ENCODE assay signal across 8 cellular contexts in genomic region chrX:13083755-13084326, GRCh38. TPM values are rescaled to one million over a fixed set of nuclear protein-coding genes. Genes with fewer than 3 reads are reported as not detected.
"Had no signal": no experiment of that assay in that cellular context is flagged by ENCODE, and none has a peak within 500 bp of the region (broad histone marks: within the 10 kb centered on the region; RNA-seq: fewer than 3 reads in every experiment).

No MANE protein-coding gene starts in this region.

RNA-seq across cellular contexts. Expression of gene FAM9C, which starts 39.4 kb away (rescaled TPM):
- total RNA-seq: activated T-cell treated with anti-CD3 and anti-CD28 coated beads, Interleukin-2, amount 50 U/mL, for 4 hours; cerebellum; dermis microvascular lymphatic vessel endothelial cell; esophagus mucosa; glomerular endothelial cell; lower leg skin; omental fat pad; smooth muscle cell had no signal
- polyA plus RNA-seq: smooth muscle cell had no signal
